ENCODE assay signal across 23 cellular contexts in the genomic region with DNA sequence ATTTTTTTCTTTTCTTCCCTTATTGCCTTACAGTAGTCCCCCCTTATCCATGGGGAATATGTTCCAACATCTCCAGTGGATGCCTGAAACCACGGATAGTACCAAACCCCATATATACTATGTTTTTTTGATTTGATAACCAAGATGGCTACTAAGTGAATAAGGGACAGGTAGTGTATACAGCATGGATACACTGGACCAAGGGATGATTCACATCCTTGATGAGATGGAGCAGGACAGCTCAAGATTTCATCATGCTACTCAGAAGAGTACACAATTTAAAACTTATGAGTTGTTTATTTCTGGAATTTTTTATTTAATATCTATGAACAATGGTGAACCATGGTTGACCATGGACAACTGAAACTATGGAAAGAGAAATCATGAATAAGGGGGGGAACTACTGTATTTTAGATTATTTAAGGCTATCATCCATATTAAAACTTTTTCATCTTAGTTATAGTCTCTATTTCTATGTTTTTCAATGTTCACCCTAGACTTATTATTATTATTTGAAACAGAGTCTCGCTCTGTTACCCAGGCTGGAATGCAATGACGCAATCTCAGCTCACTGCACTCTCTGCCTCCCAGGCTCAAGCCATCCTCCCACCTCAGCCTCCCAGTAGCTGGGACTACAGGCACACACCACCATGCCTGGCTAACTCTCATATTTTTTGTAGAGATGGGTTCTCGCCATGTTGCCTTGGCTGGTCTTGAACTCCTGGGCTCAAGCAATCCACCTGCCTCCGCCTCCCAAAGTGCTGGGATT.
"Had no signal": no experiment of that assay in that cellular context is flagged by ENCODE, and none has a peak within 500 bp of the region (broad histone marks: within the 10 kb centered on the region; RNA-seq: fewer than 3 reads in every experiment).

No MANE protein-coding gene starts in this region.

- H3K4me1 ChIP-seq: SJCRH30 had no signal

- H3K27ac ChIP-seq: RWPE1, SJCRH30 had no signal

- H3K36me3 ChIP-seq: MG63, SJCRH30 had no signal

- H3K4me3 ChIP-seq: MG63, SJCRH30 had no signal

- ATAC-seq: Panc1, Right ventricle myocardium inferior, SK-N-SH treated with all-trans-retinoic acid at 6 μM for 48 hours had no signal

- H3K27me3 ChIP-seq: MG63, SJCRH30 had no signal

- H3K9me3 ChIP-seq: MG63, SJCRH30 had no signal

- DNase-seq: Karpas-422, KG1, MG63, NCI-H1092, NCI-H1105 treated with DMSO at 0.1 percent for 48 hours, NCI-H1417 treated with DMSO at 0.1 percent for 48 hours, NCI-H146, NCI-H1694 treated with DMSO at 0.1 percent for 48 hours, NCI-H1930, NCI-H2081, NCI-H2107, NCI-H226, NCI-H446, NCI-H510A, NCI-H524 treated with DMSO at 0.1 percent for 48 hours, NCI-H69, NCI-H774, SHP77 treated with DMSO at 0.1 percent for 48 hours, SJCRH30 had no signal
